ENCODE assay signal across 14 cellular contexts in genomic region chr13:113040597-113041292, GRCh38.
"Had no signal": no experiment of that assay in that cellular context is flagged by ENCODE, and none has a peak within 500 bp of the region (broad histone marks: within the 10 kb centered on the region; RNA-seq: fewer than 3 reads in every experiment).

No MANE protein-coding gene starts in this region.

- H3K9me3 Mint-ChIP-seq: stimulated activated naive CD8-positive, alpha-beta T cell treated with anti-CD3 and anti-CD28 coated beads, Interleukin-15, Interleukin-2, amounts not matched to agents 100 ng/mL and 50 ng/mL, for 24 hours; T-helper 2 cell treated with Interferon-gamma antibody and Interleukin-4, amounts not matched to agents 5 μg/mL and 100 μg/mL, for 36 hours had no signal

- H3K4me3 ChIP-seq: esophagus squamous epithelium, heart right ventricle, sigmoid colon, SJSA1, tibial nerve had no signal

- H3K4me1 Mint-ChIP-seq: naive B cell had no signal

- H3K9me3 ChIP-seq: esophagus squamous epithelium, sigmoid colon, SJSA1, tibial nerve had no signal

- H3K4me1 ChIP-seq: esophagus squamous epithelium, sigmoid colon, tibial nerve had no signal

- H3K27ac Mint-ChIP-seq: stimulated activated naive CD8-positive, alpha-beta T cell treated with anti-CD3 and anti-CD28 coated beads, Interleukin-15, Interleukin-2, amounts not matched to agents 100 ng/mL and 50 ng/mL, for 24 hours; T-helper 2 cell treated with Interferon-gamma antibody and Interleukin-4, amounts not matched to agents 5 μg/mL and 100 μg/mL, for 36 hours had no signal

- H3K27me3 Mint-ChIP-seq: stimulated activated naive CD8-positive, alpha-beta T cell treated with anti-CD3 and anti-CD28 coated beads, Interleukin-15, Interleukin-2, amounts not matched to agents 100 ng/mL and 50 ng/mL, for 24 hours had no signal

- H3K36me3 ChIP-seq: sigmoid colon, SJSA1, tibial nerve had no signal

- DNase-seq: activated CD4-positive, alpha-beta T cell treated with anti-CD3 and anti-CD28 coated beads, Interleukin-2, amount 50 U/mL, for 4 hours; activated CD4-positive, CD25-positive, alpha-beta regulatory T cell treated with anti-CD3 and anti-CD28 coated beads, Interleukin-2, amount 50 U/mL, for 72 hours; activated naive CD4-positive, alpha-beta T cell treated with anti-CD3 and anti-CD28 coated beads, Interleukin-2, amount 50 U/mL, for 16 hours; activated T-cell treated with anti-CD3 and anti-CD28 coated beads, Interleukin-2, amount 50 U/mL, for 1 hour; esophagus squamous epithelium; naive B cell; sigmoid colon; stimulated activated CD4-positive, alpha-beta T cell treated with anti-CD3 and anti-CD28 coated beads, Interleukin-4, amount 100 ng/mL, for 1 hour; SW 1271 had no signal

- H3K27ac ChIP-seq: esophagus squamous epithelium, heart right ventricle, sigmoid colon, SJSA1, tibial nerve had no signal

- H3K27me3 ChIP-seq: esophagus squamous epithelium, heart right ventricle, SJSA1, tibial nerve had no signal

- H3K4me3 Mint-ChIP-seq: naive B cell; stimulated activated naive CD8-positive, alpha-beta T cell treated with anti-CD3 and anti-CD28 coated beads, Interleukin-15, Interleukin-2, amounts not matched to agents 100 ng/mL and 50 ng/mL, for 24 hours; T-helper 2 cell treated with Interferon-gamma antibody and Interleukin-4, amounts not matched to agents 5 μg/mL and 100 μg/mL, for 36 hours had no signal
